ENCODE assay signal across 8 cellular contexts in genomic region chr14:54652188-54652889, GRCh38.
DNase-seq lines count a peak whose midpoint lies in the region; ATAC-seq and TF ChIP-seq lines count a peak whose summit lies in the region.

No MANE protein-coding gene starts in this region.

- H3K27ac ChIP-seq in HUES64 (ENCODE audit: low read depth, low read length) (peak overlapping the region; percentile 80), colonic mucosa (peak overlapping the region; percentile 54), transverse colon (peak overlapping the region; percentile 82 to 88 (median 84))

- H3K4me3 ChIP-seq in HUES64 (ENCODE audit: low read length) (peak overlapping the region; percentile 6; the same call in 1 of the 2 replicates), colonic mucosa (no peak overlapping the region), transverse colon (peak overlapping the region in 1 of 4 donors; percentile 15)

- WGBS in HUES64: 53% methylated on average over 9 of the region's 11 CpGs
- WGBS in transverse colon (ENCODE audit: low coverage in 1 of 2), 2 donors: 49 to 57% methylated on average over 11 of the region's 11 CpGs

- H3K27me3 ChIP-seq in HUES64 (ENCODE audit: insufficient read depth, low read length) (no peaks in the 10 kb centered on the region), colonic mucosa (no peaks in the 10 kb centered on the region), transverse colon (no peaks in the 10 kb centered on the region)

- H3K4me1 ChIP-seq in HUES64 (ENCODE audit: insufficient read depth, low read length): peaks cover 50% of the 10 kb centered on the region
- no peaks in the 10 kb centered on the region for H3K4me1 ChIP-seq in colonic mucosa
- peaks cover 3 to 48% (median 15%) of the 10 kb centered on the region in 4 donors for H3K4me1 ChIP-seq in transverse colon

- peak overlapping the region; percentile 58 for H3K9ac ChIP-seq in HUES64 (ENCODE audit: low read depth, low read length)
- no peak overlapping the region for H3K9ac ChIP-seq in colonic mucosa (ENCODE audit: low read depth in 2 of 2, low read length in 2 of 2)

- intact Hi-C loops in colonic mucosa (cut with DNase I): no loop called here
- intact Hi-C loops in left colon (cut with DNase I, micrococcal nuclease): no loop called here
- intact Hi-C loops in transverse colon (cut with DNase I; ENCODE audit: low total_unique reads): no loop called here

- TF ChIP-seq EP300 in transverse colon (IDR thresholded peaks at IDR 0.05; ENCODE audit: low read depth): peak; percentile 51

- DNase-seq in colonic mucosa: peak; percentile 44
- DNase-seq in left colon: peak; percentile 39 to 47
- peak; percentile 68 for DNase-seq in transverse colon
- DNase-seq in SK-N-DZ (ENCODE audit: low spot score): no peak
- DNase-seq in NCI-H510A treated with DMSO at 0.1 percent for 48 hours (lab: John Stamatoyannopoulos, UW): no peak
- DNase-seq in retina: no peak
- DNase-seq in UCSD-AML1 (lab: John Stamatoyannopoulos, UW; ENCODE audit: unreplicated experiment): no peak

- TF ChIP-seq POLR2A in transverse colon (IDR thresholded peaks at IDR 0.05): peak; percentile 17

- TF ChIP-seq CTCF in colonic mucosa (IDR thresholded peaks at IDR 0.05) (no peak), transverse colon (IDR thresholded peaks at IDR 0.05) (no peak)

- peak; percentile 35 for ATAC-seq in left colon

- in situ Hi-C loops in transverse colon (cut with MboI; ENCODE audit: low pct_ligation_motif_present in 1 of 4, low pct_unique_long_range_greater_than_20kb in 1 of 4, low sequenced_read_pairs in 3 of 4): no loop called here

- H3K36me3 ChIP-seq in HUES64 (ENCODE audit: insufficient read depth, low read length): no peaks in the 10 kb centered on the region
- no peaks in the 10 kb centered on the region for H3K36me3 ChIP-seq in colonic mucosa
- no peaks in the 10 kb centered on the region for H3K36me3 ChIP-seq in transverse colon

- H3K9me3 ChIP-seq in HUES64 (ENCODE audit: insufficient read depth, low read depth, low read length) (no peaks in the 10 kb centered on the region), colonic mucosa (no peaks in the 10 kb centered on the region), transverse colon (no peaks in the 10 kb centered on the region)

Comparison
In these comparisons a context has a peak if more than half of its experiments do, and no peak if none do; other contexts are left out.
1. DNase-seq: peak in colonic mucosa (single experiment), left colon (2 of 2) and transverse colon (single experiment); none in SK-N-DZ (single experiment), NCI-H510A treated with DMSO at 0.1 percent for 48 hours (single experiment), retina (single experiment) and UCSD-AML1 (single experiment).
2. Peak in every context shown above with its lines, with median percentiles within 50 percentile points of each other: H3K27ac ChIP-seq.